Comparison of ENCODE assay signal across 9 cellular contexts in genomic region chr17:80453980-80454556, GRCh38. TPM values are rescaled to one million over a fixed set of nuclear protein-coding genes. Genes with fewer than 3 reads are reported as not detected.
A peak's percentile ranks its signal among the peaks of the same experiment; 100 is the strongest.
DNase-seq lines count a peak whose midpoint lies in the region; ATAC-seq, FAIRE-seq and TF ChIP-seq lines count a peak whose summit lies in the region.
"Had no signal": no experiment of that assay in that cellular context is flagged by ENCODE, and none has a peak within 500 bp of the region (broad histone marks: within the 10 kb centered on the region; RNA-seq: fewer than 3 reads in every experiment).

No MANE protein-coding gene starts in this region.

- TF ChIP-seq CTCF in A549 (IDR thresholded peaks at IDR 0.05) (no peak), HFF-Myc (IDR thresholded peaks at IDR 0.05; ENCODE audit: low read depth, low read length, missing control alignments) (no peak), adrenal gland (IDR thresholded peaks at IDR 0.05) (no peak), liver (IDR thresholded peaks at IDR 0.05; ENCODE audit: low read depth, low read length, missing input control) (no peak), type B pancreatic cell (conservative IDR thresholded peaks at IDR 0.05) (no peak)

- H3K4me1 Mint-ChIP-seq in type B pancreatic cell (ENCODE audit: unreplicated experiment) = peaks cover 12% of the 10 kb centered on the region

- H3K36me3 ChIP-seq in adrenal gland (replicated peaks in 1 of 2) (no peaks in the 10 kb centered on the region), liver (ENCODE audit: control insufficient read depth in 4 of 4, insufficient read depth in 3 of 4, low read depth in 1 of 4, low read length in 3 of 4) (no peaks in the 10 kb centered on the region)

- H3K27me3 ChIP-seq in adrenal gland (no peaks in the 10 kb centered on the region), liver (ENCODE audit: control insufficient read depth in 4 of 4, insufficient read depth in 4 of 4, low read length in 3 of 4) (no peaks in the 10 kb centered on the region)

- H3K27me3 Mint-ChIP-seq in type B pancreatic cell = peaks cover 16% of the 10 kb centered on the region

- no peak for TF ChIP-seq EP300 in A549 (IDR thresholded peaks at IDR 0.05)

- TF ChIP-seq POLR2A in A549 (IDR thresholded peaks at IDR 0.05; ENCODE audit: low read length) (0 out of 2 replicates have a peak, but pooled peaks have one; percentile 38), adrenal gland (IDR thresholded peaks at IDR 0.05) (no peak)

- peak overlapping the region; percentile 31 to 62 for H3K9ac ChIP-seq in liver (ENCODE audit: low read depth in 1 of 2, low read length in 2 of 2)

- peak overlapping the region; percentile 88 for H3K27ac Mint-ChIP-seq in type B pancreatic cell

- H3K36me3 Mint-ChIP-seq in type B pancreatic cell = no peaks in the 10 kb centered on the region

- H3K4me1 ChIP-seq in A549 (peaks cover 15% of the 10 kb centered on the region), adrenal gland (replicated peaks in 1 of 2) (peaks cover 14 to 20% of the 10 kb centered on the region in 2 donors), liver (ENCODE audit: control insufficient read depth in 4 of 4, insufficient read depth in 4 of 4, low read length in 3 of 4) (peaks cover 4 to 14% (median 13%) of the 10 kb centered on the region in 4 donors)

- CTCF ChIA-PET in A549 (lab: Yijun Ruan, JAX) = interaction anchor here (0.7 to 1.9 kb wide), 20 partner anchors 9 to 530 kb away, joined by 3 to 11 read pairs (median 3); partner anchors contain the start of gene GAA

- no peak for TF ChIP-seq RAD21 in A549 (conservative IDR thresholded peaks at IDR 0.05 in 1 of 2, IDR thresholded peaks at IDR 0.05 in 1 of 2)
- TF ChIP-seq RAD21 in liver (IDR thresholded peaks at IDR 0.05) = no peak

- H3K4me3 Mint-ChIP-seq in type B pancreatic cell = peak overlapping the region; percentile 92

- intact Hi-C loops in adrenal gland (cut with DNase I) = no loop called here

- POLR2A ChIA-PET in A549 (lab: Yijun Ruan, JAX) = interaction anchor here (0.5 to 2.5 kb wide), 31 partner anchors 8 to 1026 kb away, joined by 3 to 35 read pairs (median 5); partner anchors contain the start of genes CBX8, CHMP6, ENDOV and GAA

- H3K4me2 ChIP-seq in A549 = peak overlapping the region; percentile 84

- 35% methylated on average over 36 of the region's 37 CpGs for WGBS in A549 (ENCODE audit: missing lambda C conversion rate)
- 31 to 46% (median 36%) methylated on average over 21 to 37 of the region's 37 CpGs for WGBS in adrenal gland, 4 donors
- 20% methylated on average over 37 of the region's 37 CpGs for WGBS in liver

- DNase-seq in A549 (ENCODE audit: low read depth in 1 of 2, low spot score in 1 of 2) (peak in 1 of 2 experiments; percentile 46), HFF-Myc (ENCODE audit: extremely low read depth, low read depth) (no peak), adrenal gland (no peak), type B pancreatic cell (ENCODE audit: extremely low spot score, unreplicated experiment) (no peak), AG08396 (ENCODE audit: low spot score) (no peak), NCI-H1694 treated with DMSO at 0.1 percent for 48 hours (lab: John Stamatoyannopoulos, UW) (no peak)

- H3K9me3 ChIP-seq in A549 (no peaks in the 10 kb centered on the region), adrenal gland (replicated peaks in 1 of 3) (no peaks in the 10 kb centered on the region), liver (ENCODE audit: control insufficient read depth in 4 of 4, low read length in 3 of 4) (no peaks in the 10 kb centered on the region)

- H3K27ac ChIP-seq in A549 (peak overlapping the region; percentile 96 to 99), adrenal gland (peak overlapping the region; percentile 98 to 100 (median 99)), liver (ENCODE audit: low read depth in 1 of 2, low read length in 2 of 2) (peak overlapping the region; percentile 96 to 97)

- FAIRE-seq in A549 (lab: Jason Lieb, UNC) = no peak

- H3K4me3 ChIP-seq in A549 (peak overlapping the region; percentile 77), HFF-Myc (replicated peaks; ENCODE audit: low read depth, low read length) (peak overlapping the region; percentile 77), adrenal gland (peak overlapping the region; percentile 0 to 84 (median 58)), liver (ENCODE audit: low read depth in 1 of 3, low read length in 3 of 3) (peak overlapping the region; percentile 77 to 92 (median 85))

- peak; percentile 3 to 51; a peak in 4 of 6 replicates for ATAC-seq in A549
- ATAC-seq in HG02884 (IDR thresholded peaks at IDR 0.05; ENCODE audit: unreplicated experiment) = no peak

- H3K9me3 Mint-ChIP-seq in type B pancreatic cell = no peaks in the 10 kb centered on the region

TF ChIP-seq in A549, 52 proteins besides CTCF, POLR2A, EP300 and RAD21 (continues in another document):
- TF ChIP-seq FOSB (CRISPR knock-in tag; IDR thresholded peaks at IDR 0.05) = peak; percentile 90
- TF ChIP-seq CBX8 (IDR thresholded peaks at IDR 0.05) = no peak
- peak; percentile 70 for TF ChIP-seq HOXB13 (CRISPR knock-in tag; IDR thresholded peaks at IDR 0.05; ENCODE audit: low read depth)
- TF ChIP-seq POLR2AphosphoS2 (conservative IDR thresholded peaks at IDR 0.05; ENCODE audit: low read length) = no peak
- TF ChIP-seq PBX3 (IDR thresholded peaks at IDR 0.05) = no peak
- TF ChIP-seq EHF (CRISPR knock-in tag; IDR thresholded peaks at IDR 0.05) = peak; percentile 76; the same call in 1 of the 2 replicates
- TF ChIP-seq KDM1A (IDR thresholded peaks at IDR 0.05; ENCODE audit: low read depth) = 0 out of 2 replicates have a peak, but pooled peaks have one; percentile 54
- no peak; the same call in none of the 2 replicates for TF ChIP-seq TP53 (CRISPR knock-in tag; IDR thresholded peaks at IDR 0.05)
- no peak for TF ChIP-seq HES2 (IDR thresholded peaks at IDR 0.05)

TF ChIP-seq in liver, 16 proteins besides CTCF, POLR2A, EP300 and RAD21:
- TF ChIP-seq SP1 (IDR thresholded peaks at IDR 0.05) = no peak
- no peak for TF ChIP-seq GABPA (IDR thresholded peaks at IDR 0.05 in 1 of 2, conservative IDR thresholded peaks at IDR 0.05 in 1 of 2)
- TF ChIP-seq FOXA2 (IDR thresholded peaks at IDR 0.05) = no peak
- TF ChIP-seq JUND (IDR thresholded peaks at IDR 0.05) = no peak
- TF ChIP-seq, protein P1, sequence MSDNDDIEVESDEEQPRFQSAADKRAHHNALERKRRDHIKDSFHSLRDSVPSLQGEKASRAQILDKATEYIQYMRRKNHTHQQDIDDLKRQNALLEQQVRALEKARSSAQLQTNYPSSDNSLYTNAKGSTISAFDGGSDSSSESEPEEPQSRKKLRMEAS (IDR thresholded peaks at IDR 0.05) = no peak
- TF ChIP-seq HNF4A (conservative IDR thresholded peaks at IDR 0.05) = peak; percentile 23 to 39
- peak; percentile 13 for TF ChIP-seq NR2F2 (IDR thresholded peaks at IDR 0.05)

RNA-seq across cellular contexts. Expression of gene NPTX1, which starts 22.3 kb away (rescaled TPM):
- polyA plus RNA-seq in A549 (2011; rRNA removed) (43.6 and 43.9 TPM in 2 replicates), A549 (2017; fragmentation: RNase III; extraction: RNeasy Plus Mini Kit Qiagen cat#74134 plus additional on column Dnase treatment) (84.8 to 109 TPM (median 104 TPM) in 3 replicates), adrenal gland (10 to 100 TPM in 1 of 3 donors, 1 to 10 TPM in 1, under 1 TPM in 1; 0.30 to 68.2 (median 1.0) TPM), liver (not detected)
- polyA plus RNA-seq in A549 (2012; cell fraction: cytosol; rRNA removed) = 77.7 and 130 TPM in 2 replicates
- 180 and 184 TPM in 2 replicates for polyA plus RNA-seq in A549 (2012; cell fraction: nucleus; rRNA removed)
- 54.9 and 66.2 TPM in 2 replicates for polyA minus RNA-seq in A549 (2011; rRNA and poly(A)+ RNA removed)
- total RNA-seq in adrenal gland (10 to 100 TPM in 1 of 8 donors, 1 to 10 TPM in 7; 1.1 to 20.6 (median 5.5) TPM), liver (under 1 TPM in 1 of 2 donors, not detected in 1; under 0.01 TPM), type B pancreatic cell (ENCODE audit: low replicate concordance) (1.7 and 4.7 TPM in 2 replicates)
- total RNA-seq: left cardiac atrium had no signal

RNA-seq across cellular contexts. Expression of gene ENDOV, which starts 39.1 kb away (rescaled TPM):
- polyA plus RNA-seq in A549 (2011; rRNA removed) (33.2 and 37.2 TPM in 2 replicates), A549 (2017; fragmentation: RNase III; extraction: RNeasy Plus Mini Kit Qiagen cat#74134 plus additional on column Dnase treatment) (39.1 to 43.8 TPM (median 42.6 TPM) in 3 replicates), adrenal gland (10 to 100 TPM in 2 of 3 donors, 1 to 10 TPM in 1; 9.5 to 31.9 (median 24.5) TPM), liver (10 to 100 TPM in 1 of 2 donors, 1 to 10 TPM in 1; 5.8 to 11.9 TPM)
- polyA plus RNA-seq in A549 (2012; cell fraction: cytosol; rRNA removed) = 46.1 and 52.4 TPM in 2 replicates
- polyA plus RNA-seq in A549 (2012; cell fraction: nucleus; rRNA removed) = 75.2 and 75.4 TPM in 2 replicates
- polyA minus RNA-seq in A549 (2011; rRNA and poly(A)+ RNA removed) = 39.3 and 41.7 TPM in 2 replicates
- total RNA-seq in adrenal gland (10 to 100 TPM in 7 of 8 donors, 1 to 10 TPM in 1; 7.1 to 26.0 (median 17.8) TPM), liver (10 to 100 TPM in 1 of 2 donors, 1 to 10 TPM in 1; 5.7 to 10.7 TPM), type B pancreatic cell (ENCODE audit: low replicate concordance) (30.7 and 38.9 TPM in 2 replicates)
